ENCODE assay signal across 13 cellular contexts in genomic region chr6:158758941-158759479, GRCh38.
DNase-seq lines count a peak whose midpoint lies in the region; ATAC-seq, FAIRE-seq and TF ChIP-seq lines count a peak whose summit lies in the region.
"Had no signal": no experiment of that assay in that cellular context is flagged by ENCODE, and none has a peak within 500 bp of the region (broad histone marks: within the 10 kb centered on the region; RNA-seq: fewer than 3 reads in every experiment).

No MANE protein-coding gene starts in this region.

- DNase-seq in HepG2 (ENCODE audit: low spot score) (no peak), right lobe of liver (no peak), NCI-H226 (peak; percentile 1), cerebellar cortex (ENCODE audit: low spot score) (peak; percentile 85), thyroid gland (no peak), NCI-H128 (lab: John Stamatoyannopoulos, UW; ENCODE audit: unreplicated experiment) (no peak)
- DNase-seq: GF-D8; hypothalamus; stimulated activated CD4-positive, alpha-beta T cell treated with anti-CD3 and anti-CD28 coated beads, Interleukin-2, amount 100 ng/mL, for 24 hours had no signal

- peaks cover 1 to 20% of the 10 kb centered on the region in 2 experiments; a peak in 3 of 5 replicates for H3K27me3 ChIP-seq in HepG2 (ENCODE audit: control insufficient read depth in 1 of 2, insufficient read depth in 2 of 2, low read length in 2 of 2)
- H3K27me3 ChIP-seq in right lobe of liver: no peaks in the 10 kb centered on the region
- H3K27me3 ChIP-seq in thyroid gland: no peaks in the 10 kb centered on the region

- ATAC-seq in HepG2 (no peak), right lobe of liver (no peak), GM21447 (IDR thresholded peaks at IDR 0.05; ENCODE audit: unreplicated experiment) (no peak), HG03342 (IDR thresholded peaks at IDR 0.05; ENCODE audit: unreplicated experiment) (no peak)

- H4K20me1 ChIP-seq in HepG2 (ENCODE audit: insufficient read depth, low read length): no peaks in the 10 kb centered on the region

- in situ Hi-C loops in HepG2 (cut with HindIII; ENCODE audit: extremely low pct_ligation_motif_present, low pct_unique_long_range_greater_than_20kb): no loop called here

- peaks cover 11% of the 10 kb centered on the region; the same call in 1 of the 2 replicates for H3K4me1 ChIP-seq in HepG2 (ENCODE audit: insufficient read depth, low read length)
- no peaks in the 10 kb centered on the region for H3K4me1 ChIP-seq in right lobe of liver
- H3K4me1 ChIP-seq in thyroid gland: peaks cover 8 to 35% of the 10 kb centered on the region in 2 donors

- H3K9me3 ChIP-seq in HepG2 (ENCODE audit: low read length) (no peaks in the 10 kb centered on the region), right lobe of liver (no peaks in the 10 kb centered on the region), thyroid gland (no peaks in the 10 kb centered on the region)

- H2AFZ ChIP-seq in HepG2 (ENCODE audit: low read length): no peak overlapping the region

- BruUV-seq in HepG2 (replicated peaks; lab: Mats Ljungman, UMichigan): no TSS peak

- TF ChIP-seq CTCF in HepG2 (CRISPR knock-in tag; IDR thresholded peaks at IDR 0.05): no peak
- no peak for TF ChIP-seq CTCF in right lobe of liver (IDR thresholded peaks at IDR 0.05)
- TF ChIP-seq CTCF in thyroid gland (IDR thresholded peaks at IDR 0.05): no peak

- no peak overlapping the region for H3K9ac ChIP-seq in HepG2 (ENCODE audit: insufficient read depth, low read depth, low read length)

- WGBS in HepG2 (ENCODE audit: low lambda C conversion rate): 55% methylated on average over 18 of the region's 18 CpGs
- 68% methylated on average over 3 of the region's 18 CpGs for WGBS in right lobe of liver (ENCODE audit: insufficient coverage, low coverage, low lambda C conversion rate, missing lambda C conversion rate)
- 88 to 98% methylated on average over 8 to 9 of the region's 18 CpGs for WGBS in thyroid gland, 2 donors

- H3K27ac ChIP-seq in HepG2 (ENCODE audit: extremely low read length, insufficient read depth, low read length) (no peak overlapping the region), right lobe of liver (no peak overlapping the region), thyroid gland (peak overlapping the region in 2 of 3 donors; percentile 69 to 83)

- H3K36me3 ChIP-seq in HepG2 (replicated peaks in 1 of 2; ENCODE audit: control insufficient read depth in 1 of 2, insufficient read depth in 2 of 2, low read length in 2 of 2) (no peaks in the 10 kb centered on the region), right lobe of liver (no peaks in the 10 kb centered on the region), thyroid gland (peaks cover 0 to 1% of the 10 kb centered on the region in 2 donors)

- intact Hi-C loops in HepG2 (cut with micrococcal nuclease; ENCODE audit: unreplicated experiment) (no loop called here), right lobe of liver (cut with DNase I) (no loop called here), thyroid gland (cut with DNase I) (no loop called here)

- CTCF ChIA-PET in HepG2 (lab: Yijun Ruan, JAX; ENCODE audit: low intra/inter-chr PET ratio, low total read pairs): no interaction called here

- H3K4me3 ChIP-seq in HepG2 (replicated peaks in 1 of 3; ENCODE audit: insufficient read depth in 1 of 3, low read depth in 2 of 3, low read length in 3 of 3): no peak overlapping the region
- no peak overlapping the region for H3K4me3 ChIP-seq in right lobe of liver
- no peak overlapping the region for H3K4me3 ChIP-seq in thyroid gland (replicated peaks in 1 of 3)
- H3K4me3 ChIP-seq: lung had no signal

- no peak overlapping the region for H3K4me2 ChIP-seq in HepG2 (ENCODE audit: low read depth, low read length)

- TF ChIP-seq POLR2A in HepG2 (IDR thresholded peaks at IDR 0.05; ENCODE audit: insufficient read depth in 1 of 2, low read depth in 2 of 2, low read length in 2 of 2) (no peak), right lobe of liver (IDR thresholded peaks at IDR 0.05) (no peak), thyroid gland (IDR thresholded peaks at IDR 0.05) (no peak)

- H3K79me2 ChIP-seq in HepG2 (ENCODE audit: insufficient read depth, low read length): no peaks in the 10 kb centered on the region

- no peak for FAIRE-seq in HepG2 (lab: Jason Lieb, UNC)
- FAIRE-seq: endothelial cell of umbilical vein had no signal

- POLR2A ChIA-PET in HepG2 (lab: Yijun Ruan, JAX): no interaction called here

- TF ChIP-seq EP300 in HepG2 (IDR thresholded peaks at IDR 0.05; ENCODE audit: low read depth in 2 of 2, low read length in 2 of 2) (no peak), HepG2 (CRISPR knock-in tag; IDR thresholded peaks at IDR 0.05; ENCODE audit: borderline replicate concordance) (no peak)

- no peak for TF ChIP-seq RAD21 in HepG2 (CRISPR knock-in tag; IDR thresholded peaks at IDR 0.05)

TF ChIP-seq in HepG2, 621 proteins besides CTCF, POLR2A, EP300 and RAD21:
- TF ChIP-seq NFIB (CRISPR knock-in tag; IDR thresholded peaks at IDR 0.05; ENCODE audit: borderline replicate concordance): 0 out of 2 replicates have a peak, but pooled peaks have one; percentile 18
- no peak for TF ChIP-seq NFKB2 (CRISPR knock-in tag; IDR thresholded peaks at IDR 0.05; ENCODE audit: borderline replicate concordance)
- TF ChIP-seq DNMT1 (CRISPR knock-in tag; IDR thresholded peaks at IDR 0.05): 0 out of 2 replicates have a peak, but pooled peaks have one; percentile 39
- no peak for TF ChIP-seq NR2F2 (IDR thresholded peaks at IDR 0.05; ENCODE audit: borderline replicate concordance, low read depth)
TF ChIP-seq in HepG2: peak in this region for 2.

Comparison
In these comparisons a context has a peak if more than half of its experiments do, and no peak if none do; other contexts are left out.
1. DNase-seq: peak in NCI-H226 (single experiment) and cerebellar cortex (single experiment); none in HepG2 (single experiment), right lobe of liver (0 of 3), thyroid gland (0 of 2) and NCI-H128 (single experiment).
2. H3K27ac ChIP-seq: peak in thyroid gland (2 of 3); none in HepG2 (single experiment) and right lobe of liver (0 of 3).